11 cellular contexts compared by ENCODE assay signal in genomic region chr7:1567893-1568292, GRCh38. TPM values are rescaled to one million over a fixed set of nuclear protein-coding genes. Genes with fewer than 3 reads are reported as not detected.
DNase-seq lines count a peak whose midpoint lies in the region; ATAC-seq and TF ChIP-seq lines count a peak whose summit lies in the region.
"Had no signal": no experiment of that assay in that cellular context is flagged by ENCODE, and none has a peak within 500 bp of the region (broad histone marks: within the 10 kb centered on the region; RNA-seq: fewer than 3 reads in every experiment).

No MANE protein-coding gene starts in this region.

- no peaks in the 10 kb centered on the region for H3K9me3 Mint-ChIP-seq in activated naive CD4-positive, alpha-beta T cell treated with anti-CD3 and anti-CD28 coated beads, Interleukin-2, amount 50 U/mL, for 72 hours
- H3K9me3 Mint-ChIP-seq in activated B cell treated with CpG ODN at 0.5 μM for 24 hours: no peaks in the 10 kb centered on the region
- no peaks in the 10 kb centered on the region for H3K9me3 Mint-ChIP-seq in type B pancreatic cell
- H3K9me3 Mint-ChIP-seq: CD4-positive, alpha-beta memory T cell had no signal

- peaks cover 8 to 18% of the 10 kb centered on the region in 2 donors for H3K36me3 Mint-ChIP-seq in activated naive CD4-positive, alpha-beta T cell treated with anti-CD3 and anti-CD28 coated beads, Interleukin-2, amount 50 U/mL, for 72 hours
- H3K36me3 Mint-ChIP-seq in activated B cell treated with CpG ODN at 0.5 μM for 24 hours (ENCODE audit: low read depth) (peaks cover 24% of the 10 kb centered on the region), type B pancreatic cell (peaks cover 3% of the 10 kb centered on the region)

- H3K4me3 Mint-ChIP-seq in activated B cell treated with CpG ODN at 0.5 μM for 24 hours: peak overlapping the region; percentile 28
- peak overlapping the region; percentile 70 for H3K4me3 Mint-ChIP-seq in type B pancreatic cell

- POLR2A ChIA-PET in activated B cell treated with CpG ODN at 0.5 μM for 24 hours (lab: Charles Lee): interaction anchor here (1.2 kb wide), 1 partner anchor 36 kb away, joined by 3 read pairs; no protein-coding TSS in a partner anchor

- no peak for DNase-seq in activated naive CD4-positive, alpha-beta T cell treated with anti-CD3 and anti-CD28 coated beads, Interleukin-2, amount 50 U/mL, for 72 hours (ENCODE audit: low spot score in 2 of 2)
- DNase-seq in activated naive CD4-positive, alpha-beta T cell treated with Interleukin-2 at 50 U/mL for 16 hours: no peak
- DNase-seq in activated B cell treated with CpG ODN at 0.5 μM for 24 hours (no peak), hippocampal formation (lab: John Stamatoyannopoulos, UW) (peak; percentile 5 to 12), type B pancreatic cell (ENCODE audit: extremely low spot score, unreplicated experiment) (no peak), SKM-1 (lab: John Stamatoyannopoulos, UW; ENCODE audit: unreplicated experiment) (no peak)
- DNase-seq: CD4-positive, alpha-beta memory T cell; NCI-H774; uterus had no signal

- H3K27ac Mint-ChIP-seq in activated naive CD4-positive, alpha-beta T cell treated with anti-CD3 and anti-CD28 coated beads, Interleukin-2, amount 50 U/mL, for 72 hours: peak overlapping the region; percentile 68 to 90
- peak overlapping the region; percentile 35 for H3K27ac Mint-ChIP-seq in activated B cell treated with CpG ODN at 0.5 μM for 24 hours
- H3K27ac Mint-ChIP-seq in type B pancreatic cell: peak overlapping the region; percentile 67

- TF ChIP-seq CTCF in activated B cell treated with CpG ODN at 0.5 μM for 24 hours (IDR thresholded peaks at IDR 0.05) (no peak), type B pancreatic cell (conservative IDR thresholded peaks at IDR 0.05) (no peak)

- no peaks in the 10 kb centered on the region for H3K27me3 Mint-ChIP-seq in activated B cell treated with CpG ODN at 0.5 μM for 24 hours
- H3K27me3 Mint-ChIP-seq in type B pancreatic cell: no peaks in the 10 kb centered on the region
- H3K27me3 Mint-ChIP-seq: CD4-positive, alpha-beta memory T cell had no signal

- peaks cover 26% of the 10 kb centered on the region for H3K4me1 Mint-ChIP-seq in activated B cell treated with CpG ODN at 0.5 μM for 24 hours
- H3K4me1 Mint-ChIP-seq in type B pancreatic cell (ENCODE audit: unreplicated experiment): peaks cover 20% of the 10 kb centered on the region

- ATAC-seq in activated naive CD4-positive, alpha-beta T cell treated with anti-CD3 and anti-CD28 coated beads, Interleukin-2, amount 50 U/mL, for 72 hours: no peak
- no peak for ATAC-seq in activated B cell treated with CpG ODN at 0.5 μM for 24 hours (ENCODE audit: low read depth)
- ATAC-seq in GM21825 (IDR thresholded peaks at IDR 0.05; ENCODE audit: unreplicated experiment): no peak
- no peak for ATAC-seq in GM21390 (IDR thresholded peaks at IDR 0.05; ENCODE audit: unreplicated experiment)

- intact Hi-C loops in activated B cell treated with CpG ODN at 0.5 μM for 24 hours (cut with micrococcal nuclease): no loop called here

- CTCF ChIA-PET in activated B cell treated with CpG ODN at 0.5 μM for 24 hours (lab: Charles Lee): no interaction called here

RNA-seq across cellular contexts. Expression of gene PSMG3, which starts 1.9 kb away (rescaled TPM):
- 10 to 100 TPM; 26.8 to 36.4 TPM for total RNA-seq in activated naive CD4-positive, alpha-beta T cell treated with anti-CD3 and anti-CD28 coated beads, Interleukin-2, amount 50 U/mL, for 72 hours
- total RNA-seq in activated B cell treated with CpG ODN at 0.5 μM for 24 hours (29.5 and 30.5 TPM in 2 replicates), type B pancreatic cell (ENCODE audit: low replicate concordance) (27.0 and 35.2 TPM in 2 replicates)

RNA-seq across cellular contexts. Expression of gene TMEM184A, which starts 11.9 kb away (rescaled TPM):
- total RNA-seq in activated naive CD4-positive, alpha-beta T cell treated with anti-CD3 and anti-CD28 coated beads, Interleukin-2, amount 50 U/mL, for 72 hours: under 1 TPM; 0.12 to 0.73 TPM
- total RNA-seq in activated B cell treated with CpG ODN at 0.5 μM for 24 hours (not detected in 2 replicates), type B pancreatic cell (ENCODE audit: low replicate concordance) (6.6 and 7.6 TPM in 2 replicates)
- total RNA-seq: CD4-positive, alpha-beta memory T cell had no signal

RNA-seq across cellular contexts. Expression of gene MAFK, which starts 37.4 kb away (rescaled TPM):
- total RNA-seq in activated naive CD4-positive, alpha-beta T cell treated with anti-CD3 and anti-CD28 coated beads, Interleukin-2, amount 50 U/mL, for 72 hours: 10 to 100 TPM; 34.1 to 37.3 TPM
- total RNA-seq in activated B cell treated with CpG ODN at 0.5 μM for 24 hours (30.3 and 38.5 TPM in 2 replicates), type B pancreatic cell (ENCODE audit: low replicate concordance) (8.2 and 19.9 TPM in 2 replicates)

Comparison
In these comparisons a context has a peak if more than half of its experiments do, and no peak if none do; other contexts are left out.
1. DNase-seq: peak in hippocampal formation (2 of 2); none in activated naive CD4-positive, alpha-beta T cell treated with anti-CD3 and anti-CD28 coated beads, Interleukin-2, amount 50 U/mL, for 72 hours (0 of 2), activated naive CD4-positive, alpha-beta T cell treated with Interleukin-2 at 50 U/mL for 16 hours (single experiment), activated B cell treated with CpG ODN at 0.5 μM for 24 hours (single experiment), type B pancreatic cell (single experiment) and SKM-1 (single experiment).
2. Peak in every context shown above with its lines, with median percentiles within 50 percentile points of each other: H3K27ac Mint-ChIP-seq.